30 cellular contexts compared by ENCODE assay signal in the genomic region with DNA sequence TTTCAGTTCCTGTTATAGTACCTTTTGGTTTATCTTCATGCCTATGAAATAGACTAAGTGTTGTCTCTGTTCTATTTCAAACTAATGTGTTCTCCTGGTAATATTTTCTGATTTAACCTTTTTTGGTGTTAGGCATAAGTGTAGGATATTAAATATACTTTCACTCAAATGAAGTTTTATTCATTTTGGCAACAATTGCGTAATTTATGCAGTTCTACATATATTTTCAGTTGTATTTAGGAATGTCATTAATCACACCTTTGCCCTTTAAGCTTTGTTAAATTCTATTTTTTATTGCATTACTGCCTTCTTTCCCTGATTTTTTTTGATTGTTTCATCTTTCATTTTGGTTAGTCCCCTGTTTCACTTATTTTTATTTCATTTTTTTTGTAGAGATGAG.
"Had no signal": no experiment of that assay in that cellular context is flagged by ENCODE, and none has a peak within 500 bp of the region (broad histone marks: within the 10 kb centered on the region; RNA-seq: fewer than 3 reads in every experiment).

No MANE protein-coding gene starts in this region.

- H3K27ac Mint-ChIP-seq: stimulated activated naive B cell treated with anti-CD40 and anti-IgM and Interleukin-4, amounts not matched to agents 10 μg/mL and 1 μg/mL and 100 μg/mL, for 72 hours; T-helper 2 cell treated with Interferon-gamma antibody and Interleukin-4, amounts not matched to agents 5 μg/mL and 100 μg/mL, for 36 hours had no signal

- DNase-seq: activated CD4-positive, alpha-beta T cell treated with anti-CD3 and anti-CD28 coated beads for 48 hours; activated CD4-positive, alpha-beta T cell treated with anti-CD3 and anti-CD28 coated beads, Interleukin-2, amount 50 U/mL, for 48 hours; activated CD4-positive, CD25-positive, alpha-beta regulatory T cell; activated CD8-positive, alpha-beta memory T cell treated with anti-CD3 and anti-CD28 coated beads for 24 hours; activated gamma-delta T cell treated with Interleukin-2 at 50 U/mL for 16 hours; activated naive CD4-positive, alpha-beta T cell treated with anti-CD3 and anti-CD28 coated beads, Interleukin-2, amount 50 U/mL, for 16 hours; activated T-cell treated with anti-CD3 and anti-CD28 coated beads, Interleukin-2, amount 50 U/mL, for 1 hour; central memory CD4-positive, alpha-beta T cell; head of caudate nucleus; hippocampal formation; kidney; left colon; mammary epithelial cell; nucleus accumbens; pancreas; retina; sigmoid colon; small intestine; stimulated activated CD4-positive, alpha-beta T cell treated with anti-CD3 and anti-CD28 coated beads, Interleukin-4, amount 100 ng/mL, for 24 hours; stimulated activated naive B cell treated with anti-CD40 and anti-IgM and Interleukin-4, amounts not matched to agents 10 μg/mL and 1 μg/mL and 100 μg/mL, for 72 hours; stomach; thyroid gland; upper lobe of left lung had no signal

- H3K4me1 ChIP-seq: breast epithelium, prostate gland, vagina had no signal

- H3K4me3 Mint-ChIP-seq: neural crest cell; stimulated activated naive B cell treated with anti-CD40 and anti-IgM and Interleukin-4, amounts not matched to agents 10 μg/mL and 1 μg/mL and 100 μg/mL, for 72 hours; T-helper 2 cell treated with Interferon-gamma antibody and Interleukin-4, amounts not matched to agents 5 μg/mL and 100 μg/mL, for 36 hours had no signal

- H3K27ac ChIP-seq: breast epithelium, gastroesophageal sphincter, pancreas, prostate gland, sigmoid colon, stomach, upper lobe of left lung, vagina had no signal

- H3K9me3 Mint-ChIP-seq: stimulated activated naive B cell treated with anti-CD40 and anti-IgM and Interleukin-4, amounts not matched to agents 10 μg/mL and 1 μg/mL and 100 μg/mL, for 72 hours; T-helper 2 cell treated with Interferon-gamma antibody and Interleukin-4, amounts not matched to agents 5 μg/mL and 100 μg/mL, for 36 hours had no signal

- ATAC-seq: gastroesophageal sphincter, left colon had no signal

- H3K27me3 Mint-ChIP-seq: stimulated activated naive B cell treated with anti-CD40 and anti-IgM and Interleukin-4, amounts not matched to agents 10 μg/mL and 1 μg/mL and 100 μg/mL, for 72 hours had no signal

- H3K4me1 Mint-ChIP-seq: neural crest cell had no signal

- H3K9me3 ChIP-seq: breast epithelium, gastroesophageal sphincter, pancreas, prostate gland, sigmoid colon, stomach, thyroid gland, upper lobe of left lung, vagina had no signal

- FAIRE-seq: endothelial cell of umbilical vein, kidney, small intestine had no signal

- H3K4me3 ChIP-seq: breast epithelium, gastroesophageal sphincter, pancreas, prostate gland, sigmoid colon, stomach, thyroid gland, upper lobe of left lung, vagina had no signal
